In the genomic region with DNA sequence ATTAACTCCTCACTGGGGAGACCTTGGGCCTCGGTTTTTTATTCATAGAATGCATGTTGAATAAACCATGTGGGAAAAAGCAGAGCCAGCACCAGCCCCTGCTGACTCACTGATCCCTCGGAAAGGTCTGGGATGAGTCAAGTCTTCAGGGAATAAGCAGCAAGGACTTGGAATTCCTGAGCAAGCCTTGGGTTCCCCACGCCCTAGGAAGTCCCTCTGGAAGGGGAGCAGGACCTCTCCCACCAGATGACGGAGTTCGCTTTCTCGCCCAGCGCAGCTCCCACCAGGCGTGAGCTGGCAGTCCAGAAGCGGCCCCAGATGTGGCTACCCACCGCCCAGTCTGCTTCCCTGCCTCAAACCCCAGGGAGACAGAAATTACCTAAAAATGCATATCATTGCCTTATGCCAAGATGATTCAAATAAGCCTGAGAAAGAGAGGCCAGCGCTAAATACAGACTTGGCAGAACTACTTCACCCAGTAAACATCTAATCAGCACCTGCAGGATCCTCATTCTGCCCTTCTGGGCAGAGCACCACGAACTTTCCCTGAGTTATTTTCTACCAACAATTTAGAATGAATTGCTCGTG, we compare ENCODE assay signal across 8 cellular contexts. TPM values are rescaled to one million over a fixed set of nuclear protein-coding genes. Genes with fewer than 3 reads are reported as not detected.
A peak's percentile ranks its signal among the peaks of the same experiment; 100 is the strongest.
DNase-seq lines count a peak whose midpoint lies in the region; ATAC-seq and TF ChIP-seq lines count a peak whose summit lies in the region.
"Had no signal": no experiment of that assay in that cellular context is flagged by ENCODE, and none has a peak within 500 bp of the region (broad histone marks: within the 10 kb centered on the region; RNA-seq: fewer than 3 reads in every experiment).

No MANE protein-coding gene starts in this region.

- peaks cover 13 to 33% of the 10 kb centered on the region in 2 donors for H3K4me1 ChIP-seq in thoracic aorta (ENCODE audit: control insufficient read depth in 1 of 2, low read depth in 2 of 2)

- ATAC-seq in GM19463 (IDR thresholded peaks at IDR 0.05; ENCODE audit: unreplicated experiment) (peak; percentile 12), HG03571 (IDR thresholded peaks at IDR 0.05; ENCODE audit: unreplicated experiment) (peak; percentile 11), thoracic aorta (ENCODE audit: insufficient number of reproducible peaks, low FRiP score, low read depth) (peak; percentile 49)

- peak overlapping the region; percentile 50 for H3K4me3 ChIP-seq in thoracic aorta
- H3K4me3 ChIP-seq: upper lobe of left lung had no signal

- no peaks in the 10 kb centered on the region for H3K9me3 ChIP-seq in thoracic aorta
- H3K9me3 ChIP-seq: upper lobe of left lung had no signal

- H3K36me3 ChIP-seq in thoracic aorta: no peaks in the 10 kb centered on the region

- H3K27ac ChIP-seq in angular gyrus (ENCODE audit: low read depth, low read length) (peak overlapping the region; percentile 79), thoracic aorta (peak overlapping the region; percentile 59 to 74)

- no peaks in the 10 kb centered on the region for H3K27me3 ChIP-seq in thoracic aorta (replicated peaks; ENCODE audit: insufficient read depth)
- H3K27me3 ChIP-seq: upper lobe of left lung had no signal

- DNase-seq in iris pigment epithelial cell (ENCODE audit: low read depth) (peak; percentile 96), thoracic aorta (ENCODE audit: low spot score) (peak; percentile 40), cerebellum (ENCODE audit: low spot score) (no peak), MV-4-11 (lab: John Stamatoyannopoulos, UW) (no peak)
- DNase-seq: upper lobe of left lung had no signal

- no peak for TF ChIP-seq CTCF in thoracic aorta (IDR thresholded peaks at IDR 0.05)

RNA-seq across cellular contexts. Expression of gene BTD, which starts 45.5 kb away (rescaled TPM):
- total RNA-seq in thoracic aorta (10 to 100 TPM; 19.4 to 23.3 TPM), cerebellum (19.3 TPM)

RNA-seq across cellular contexts. Expression of gene HACL1, which starts 45.6 kb away (rescaled TPM):
- total RNA-seq in thoracic aorta: 10 to 100 TPM; 14.5 to 21.6 TPM
- 32.2 TPM for total RNA-seq in cerebellum

Comparison
In these comparisons a context has a peak if more than half of its experiments do, and no peak if none do; other contexts are left out.
1. DNase-seq: peak in iris pigment epithelial cell (single experiment) and thoracic aorta (single experiment); none in cerebellum (single experiment) and MV-4-11 (single experiment).
2. Peak in every context shown above with its lines, with median percentiles within 50 percentile points of each other: ATAC-seq.